In genomic region chr3:53226841-53227407, GRCh38 we compare ENCODE assay signal across 18 cellular contexts. TPM values are rescaled to one million over a fixed set of nuclear protein-coding genes. Genes with fewer than 3 reads are reported as not detected.
A peak's percentile ranks its signal among the peaks of the same experiment; 100 is the strongest.
DNase-seq lines count a peak whose midpoint lies in the region; ATAC-seq, FAIRE-seq and TF ChIP-seq lines count a peak whose summit lies in the region.
"Had no signal": no experiment of that assay in that cellular context is flagged by ENCODE, and none has a peak within 500 bp of the region (broad histone marks: within the 10 kb centered on the region; RNA-seq: fewer than 3 reads in every experiment).

No MANE protein-coding gene starts in this region.

- FAIRE-seq in GM12878 (lab: Jason Lieb, UNC), result no peak
- FAIRE-seq: A204.1 had no signal

- no peak overlapping the region for H3K4me2 ChIP-seq in GM12878 (ENCODE audit: control insufficient read depth, insufficient read depth)

- no TSS peak for BruUV-seq in GM12878 (replicated peaks; lab: Mats Ljungman, UMichigan)

- no peak for TF ChIP-seq CTCF in activated CD8-positive, alpha-beta T cell treated with anti-CD3 and anti-CD28 coated beads for 36 hours (IDR thresholded peaks at IDR 0.05)
- TF ChIP-seq CTCF in GM12878 (IDR thresholded peaks at IDR 0.05 in 2 of 3, conservative IDR thresholded peaks at IDR 0.05 in 1 of 3; ENCODE audit: control insufficient read depth in 2 of 3, extremely low read depth in 1 of 3, insufficient read depth in 1 of 3, low read depth in 3 of 3, low read length in 3 of 3), result no peak

- H3K9me3 Mint-ChIP-seq in activated CD8-positive, alpha-beta T cell treated with anti-CD3 and anti-CD28 coated beads, Interleukin-2, amount 10 ng/mL, durations not matched to agents 7 days and 5 days (ENCODE audit: insufficient read depth), result no peaks in the 10 kb centered on the region
- H3K9me3 Mint-ChIP-seq in activated CD8-positive, alpha-beta T cell treated with anti-CD3 and anti-CD28 coated beads for 36 hours, result no peaks in the 10 kb centered on the region
- no peaks in the 10 kb centered on the region for H3K9me3 Mint-ChIP-seq in stimulated activated naive B cell treated with anti-CD40 and anti-IgM and Interleukin-4, amounts not matched to agents 10 μg/mL and 1 μg/mL and 100 μg/mL, for 72 hours

- in situ Hi-C loops in GM12878 (cut with MboI), result no loop called here

- intact Hi-C loops in activated CD8-positive, alpha-beta T cell treated with anti-CD3 and anti-CD28 coated beads for 36 hours (cut with micrococcal nuclease), result no loop called here
- intact Hi-C loops in GM12878 (cut with micrococcal nuclease; ENCODE audit: unreplicated experiment), result no loop called here

- POLR2A ChIA-PET in activated CD8-positive, alpha-beta T cell treated with anti-CD3 and anti-CD28 coated beads, Interleukin-2, amount 10 ng/mL, durations not matched to agents 7 days and 5 days (lab: Charles Lee), result interaction anchor here (1.4 kb wide), 1 partner anchor 21 kb away, joined by 3 read pairs; no protein-coding TSS in a partner anchor
- POLR2A ChIA-PET in activated CD8-positive, alpha-beta T cell treated with anti-CD3 and anti-CD28 coated beads for 36 hours (lab: Charles Lee), result no interaction called here
- POLR2A ChIA-PET in GM12878 (lab: Charles Lee), result interaction anchor here (0.5 kb wide), 1 partner anchor 21 kb away, joined by 3 read pairs; no protein-coding TSS in a partner anchor

- TF ChIP-seq POLR2A in GM12878 (IDR thresholded peaks at IDR 0.05; ENCODE audit: low read depth, low read length), result 0 out of 2 replicates have a peak, but pooled peaks have one; percentile 29

- no peaks in the 10 kb centered on the region for H3K27me3 Mint-ChIP-seq in activated CD8-positive, alpha-beta T cell treated with anti-CD3 and anti-CD28 coated beads, Interleukin-2, amount 10 ng/mL, durations not matched to agents 7 days and 5 days (ENCODE audit: low read depth)
- H3K27me3 Mint-ChIP-seq in activated CD8-positive, alpha-beta T cell treated with anti-CD3 and anti-CD28 coated beads for 36 hours, result no peaks in the 10 kb centered on the region
- no peaks in the 10 kb centered on the region for H3K27me3 Mint-ChIP-seq in stimulated activated naive B cell treated with anti-CD40 and anti-IgM and Interleukin-4, amounts not matched to agents 10 μg/mL and 1 μg/mL and 100 μg/mL, for 72 hours

- H3K79me2 ChIP-seq in GM12878 (ENCODE audit: control insufficient read depth, insufficient read depth, low read length), result no peaks in the 10 kb centered on the region

- no peaks in the 10 kb centered on the region for H3K4me1 ChIP-seq in GM12878 (ENCODE audit: control insufficient read depth, insufficient read depth, low read length)
- H3K4me1 ChIP-seq: Caco-2, HAP-1, Peyer's patch had no signal

- H3K9ac ChIP-seq in GM12878 (ENCODE audit: control insufficient read depth, insufficient read depth, low read length), result no peak overlapping the region

- peaks cover 60% of the 10 kb centered on the region for H3K36me3 Mint-ChIP-seq in activated CD8-positive, alpha-beta T cell treated with anti-CD3 and anti-CD28 coated beads, Interleukin-2, amount 10 ng/mL, durations not matched to agents 7 days and 5 days (ENCODE audit: low read depth)
- peaks cover 39% of the 10 kb centered on the region for H3K36me3 Mint-ChIP-seq in activated CD8-positive, alpha-beta T cell treated with anti-CD3 and anti-CD28 coated beads for 36 hours (ENCODE audit: low read depth)
- H3K36me3 Mint-ChIP-seq in stimulated activated naive B cell treated with anti-CD40 and anti-IgM and Interleukin-4, amounts not matched to agents 10 μg/mL and 1 μg/mL and 100 μg/mL, for 72 hours, result peaks cover 51 to 77% of the 10 kb centered on the region in 2 donors

- SMC1A ChIA-PET in GM12878 (lab: Charles Lee; ENCODE audit: uncharacterized antibody, unreplicated experiment), result no interaction called here

- CTCF ChIA-PET in activated CD8-positive, alpha-beta T cell treated with anti-CD3 and anti-CD28 coated beads, Interleukin-2, amount 10 ng/mL, durations not matched to agents 7 days and 5 days (lab: Charles Lee), result interaction anchor here (0.7 kb wide), 1 partner anchor 121 kb away, joined by 3 read pairs; no protein-coding TSS in a partner anchor
- CTCF ChIA-PET in activated CD8-positive, alpha-beta T cell treated with anti-CD3 and anti-CD28 coated beads for 36 hours (lab: Charles Lee), result no interaction called here
- CTCF ChIA-PET in GM12878 (lab: Yijun Ruan, JAX), result no interaction called here

- H3K27ac ChIP-seq in GM12878 (ENCODE audit: control insufficient read depth, insufficient read depth) (no peak overlapping the region), substantia nigra (ENCODE audit: low read depth, low read length, poor library complexity, severe bottlenecking) (no peak overlapping the region)
- H3K27ac ChIP-seq: Peyer's patch had no signal

- no peak for DNase-seq in activated CD8-positive, alpha-beta T cell treated with anti-CD3 and anti-CD28 coated beads, Interleukin-2, amount 10 ng/mL, durations not matched to agents 7 days and 5 days
- no peak for DNase-seq in activated CD8-positive, alpha-beta T cell treated with anti-CD3 and anti-CD28 coated beads for 36 hours
- DNase-seq in GM12878 (ENCODE audit: low read depth, low spot score) (no peak), iPS-NIHi11 (ENCODE audit: low spot score) (peak; percentile 5), substantia nigra (lab: John Stamatoyannopoulos, UW) (no peak), T-helper 9 cell (no peak), NCI-H748 (lab: John Stamatoyannopoulos, UW; ENCODE audit: unreplicated experiment) (no peak)
- DNase-seq in stimulated activated naive B cell treated with anti-CD40 and anti-IgM and Interleukin-4, amounts not matched to agents 10 μg/mL and 1 μg/mL and 100 μg/mL, for 72 hours, result no peak
- DNase-seq: Karpas-422, NCI-H1105 treated with DMSO at 0.1 percent for 48 hours, NCI-H187 treated with DMSO at 0.1 percent for 48 hours, NCI-H446 treated with DMSO at 0.1 percent for 48 hours, NCI-H774, Peyer's patch, SHP77 treated with DMSO at 0.1 percent for 48 hours had no signal

- 94% methylated on average over 15 of the region's 17 CpGs for WGBS in GM12878 (ENCODE audit: insufficient coverage, insufficient replicate concordance, low lambda C conversion rate, missing lambda C conversion rate)

- H3K36me3 ChIP-seq in GM12878 (ENCODE audit: control insufficient read depth in 2 of 2, insufficient read depth in 2 of 2, low read length in 1 of 2), result peaks cover 41 to 66% of the 10 kb centered on the region in 2 experiments; a peak in 3 of 4 replicates

- no peaks in the 10 kb centered on the region for H3K4me1 Mint-ChIP-seq in activated CD8-positive, alpha-beta T cell treated with anti-CD3 and anti-CD28 coated beads, Interleukin-2, amount 10 ng/mL, durations not matched to agents 7 days and 5 days (ENCODE audit: low read depth)
- no peaks in the 10 kb centered on the region for H3K4me1 Mint-ChIP-seq in activated CD8-positive, alpha-beta T cell treated with anti-CD3 and anti-CD28 coated beads for 36 hours (ENCODE audit: low read depth)
- H3K4me1 Mint-ChIP-seq in stimulated activated naive B cell treated with anti-CD40 and anti-IgM and Interleukin-4, amounts not matched to agents 10 μg/mL and 1 μg/mL and 100 μg/mL, for 72 hours, result no peaks in the 10 kb centered on the region

- RAD21 ChIA-PET in GM12878 (lab: Charles Lee; ENCODE audit: unreplicated experiment), result no interaction called here

- no peak for TF ChIP-seq RAD21 in GM12878 (IDR thresholded peaks at IDR 0.05; ENCODE audit: insufficient read depth, low read depth, low read length)

- no peak overlapping the region for H3K4me3 ChIP-seq in GM12878
- H3K4me3 ChIP-seq: HAP-1, Peyer's patch had no signal

- H3K9me3 ChIP-seq in GM12878 (replicated peaks; ENCODE audit: control insufficient read depth, insufficient read depth, low read length), result no peaks in the 10 kb centered on the region
- H3K9me3 ChIP-seq: Caco-2, HAP-1, Peyer's patch had no signal

- ATAC-seq in activated CD8-positive, alpha-beta T cell treated with anti-CD3 and anti-CD28 coated beads, Interleukin-2, amount 10 ng/mL, durations not matched to agents 7 days and 5 days, result no peak
- no peak for ATAC-seq in activated CD8-positive, alpha-beta T cell treated with anti-CD3 and anti-CD28 coated beads for 36 hours
- ATAC-seq in GM12878, result no peak
- no peak for ATAC-seq in stimulated activated naive B cell treated with anti-CD40 and anti-IgM and Interleukin-4, amounts not matched to agents 10 μg/mL and 1 μg/mL and 100 μg/mL, for 72 hours (replicated peaks)

- H3K27me3 ChIP-seq in GM12878 (replicated peaks in 1 of 2; ENCODE audit: control insufficient read depth in 2 of 2, insufficient read depth in 2 of 2, low read length in 1 of 2), result no peaks in the 10 kb centered on the region
- H3K27me3 ChIP-seq: Peyer's patch had no signal

- no peak overlapping the region for H3K4me3 Mint-ChIP-seq in activated CD8-positive, alpha-beta T cell treated with anti-CD3 and anti-CD28 coated beads, Interleukin-2, amount 10 ng/mL, durations not matched to agents 7 days and 5 days
- no peak overlapping the region for H3K4me3 Mint-ChIP-seq in activated CD8-positive, alpha-beta T cell treated with anti-CD3 and anti-CD28 coated beads for 36 hours
- H3K4me3 Mint-ChIP-seq in stimulated activated naive B cell treated with anti-CD40 and anti-IgM and Interleukin-4, amounts not matched to agents 10 μg/mL and 1 μg/mL and 100 μg/mL, for 72 hours, result no peak overlapping the region

- H4K20me1 ChIP-seq in GM12878 (ENCODE audit: control insufficient read depth, insufficient read depth), result no peaks in the 10 kb centered on the region; the same call in 1 of the 2 replicates

- H2AFZ ChIP-seq in GM12878 (ENCODE audit: control insufficient read depth, low read depth, low read length), result no peak overlapping the region

- peak overlapping the region; percentile 20 for H3K27ac Mint-ChIP-seq in activated CD8-positive, alpha-beta T cell treated with anti-CD3 and anti-CD28 coated beads, Interleukin-2, amount 10 ng/mL, durations not matched to agents 7 days and 5 days
- H3K27ac Mint-ChIP-seq in activated CD8-positive, alpha-beta T cell treated with anti-CD3 and anti-CD28 coated beads for 36 hours, result no peak overlapping the region
- H3K27ac Mint-ChIP-seq in stimulated activated naive B cell treated with anti-CD40 and anti-IgM and Interleukin-4, amounts not matched to agents 10 μg/mL and 1 μg/mL and 100 μg/mL, for 72 hours, result peak overlapping the region; percentile 59

- no peak for TF ChIP-seq EP300 in GM12878 (IDR thresholded peaks at IDR 0.05; ENCODE audit: borderline replicate concordance in 1 of 2, control insufficient read depth in 1 of 2, low read depth in 2 of 2, low read length in 2 of 2)

RNA-seq across cellular contexts. Expression of gene TKT, which starts 28.9 kb away (rescaled TPM):
- total RNA-seq in activated CD8-positive, alpha-beta T cell treated with anti-CD3 and anti-CD28 coated beads, Interleukin-2, amount 10 ng/mL, durations not matched to agents 7 days and 5 days, result 100 to 1,000 TPM; 315 to 323 TPM
- 100 to 1,000 TPM; 397 to 417 TPM for total RNA-seq in activated CD8-positive, alpha-beta T cell treated with anti-CD3 and anti-CD28 coated beads for 36 hours
- total RNA-seq in GM12878 (2013; cell fraction: nucleolus; rRNA removed), result 106 and 122 TPM in 2 replicates
- total RNA-seq in GM12878 (2014; rRNA removed) (331 and 385 TPM in 2 replicates), GM12878 (2014; rRNA removed; fragmentation: Illumina TruSeq; extraction: Trizol) (128 and 136 TPM in 2 replicates), GM12878 (2021) (331 and 349 TPM in 2 replicates)
- 70.6 TPM for polyA plus RNA-seq in GM12878 (2011; ENCODE audit: low read depth)
- polyA plus RNA-seq in GM12878 (2011; rRNA removed) (37.2 and 113 TPM in 2 replicates), GM12878 (2014; fragmentation: Illumina TruSeq; extraction: Trizol) (49.7 and 140 TPM in 2 replicates), GM12878 (2014; fragmentation: Nextera tagmentation; extraction: Ambion mirVana) (10 to 100 TPM; 56.4 to 98.3 TPM), GM12878 (2014; rRNA removed) (238 and 298 TPM in 2 replicates), GM12878 (2016; fragmentation: Nextera tagmentation; extraction: Ambion mirVana) (100 to 1,000 TPM; 147 to 156 TPM)
- 108 and 112 TPM in 2 replicates for polyA plus RNA-seq in GM12878 (2011; cell fraction: cytosol; rRNA removed)
- 176 and 234 TPM in 2 replicates for polyA plus RNA-seq in GM12878 (2011; cell fraction: nucleus; rRNA removed)
- 182 and 245 TPM in 2 replicates for polyA plus RNA-seq in GM12878 (2012)
- 84.9 and 143 TPM in 2 replicates for polyA minus RNA-seq in GM12878 (2011; rRNA and poly(A)+ RNA removed)
- 96.5 and 97.3 TPM in 2 replicates for polyA minus RNA-seq in GM12878 (2011; cell fraction: cytosol; rRNA and poly(A)+ RNA removed)
- polyA minus RNA-seq in GM12878 (2011; cell fraction: nucleus; rRNA and poly(A)+ RNA removed), result 44.6 and 71.2 TPM in 2 replicates
